Comparison of ENCODE assay signal across 8 cellular contexts in genomic region chr1:248863011-248863881, GRCh38. TPM values are rescaled to one million over a fixed set of nuclear protein-coding genes. Genes with fewer than 3 reads are reported as not detected.
DNase-seq lines count a peak whose midpoint lies in the region; ATAC-seq and TF ChIP-seq lines count a peak whose summit lies in the region.

No MANE protein-coding gene starts in this region.

- H3K27ac Mint-ChIP-seq in activated T-helper 2 cell treated with anti-CD3 and anti-CD28 coated beads, Interferon-gamma antibody, Interleukin-2, Interleukin-4, amounts not matched to agents 10 μg/mL and 5 μg/mL and 100 μg/mL, durations not matched to agents 14 hours and 24 hours and 36 hours, result peak overlapping the region; percentile 77
- no peak overlapping the region for H3K27ac Mint-ChIP-seq in neural crest cell (ENCODE audit: unreplicated experiment)

- H3K9me3 Mint-ChIP-seq in activated T-helper 2 cell treated with anti-CD3 and anti-CD28 coated beads, Interferon-gamma antibody, Interleukin-2, Interleukin-4, amounts not matched to agents 10 μg/mL and 5 μg/mL and 100 μg/mL, durations not matched to agents 14 hours and 24 hours and 36 hours, result no peaks in the 10 kb centered on the region
- H3K9me3 Mint-ChIP-seq in neural crest cell, result no peaks in the 10 kb centered on the region

- ATAC-seq in DND-41 (ENCODE audit: insufficient read depth, low read depth) (peak; percentile 81), GM21825 (IDR thresholded peaks at IDR 0.05; ENCODE audit: unreplicated experiment) (peak; percentile 67)

- peak overlapping the region; percentile 73 for H3K9ac ChIP-seq in DND-41 (ENCODE audit: low read depth, low read length)

- H3K4me2 ChIP-seq in DND-41 (ENCODE audit: insufficient read depth, low read length), result peak overlapping the region; percentile 93

- H3K4me1 ChIP-seq in DND-41 (ENCODE audit: insufficient read depth, low read length), result peaks cover 37% of the 10 kb centered on the region

- H3K36me3 Mint-ChIP-seq in activated T-helper 2 cell treated with anti-CD3 and anti-CD28 coated beads, Interferon-gamma antibody, Interleukin-2, Interleukin-4, amounts not matched to agents 10 μg/mL and 5 μg/mL and 100 μg/mL, durations not matched to agents 14 hours and 24 hours and 36 hours (ENCODE audit: low read depth), result peaks cover 3% of the 10 kb centered on the region
- H3K36me3 Mint-ChIP-seq in neural crest cell (ENCODE audit: low read depth), result no peaks in the 10 kb centered on the region

- H3K9me3 ChIP-seq in DND-41 (ENCODE audit: insufficient read depth, low read length, severe bottlenecking), result no peaks in the 10 kb centered on the region
- H3K9me3 ChIP-seq in KOPT-K1 (ENCODE audit: insufficient read depth, low read length, poor library complexity, severe bottlenecking), result no peaks in the 10 kb centered on the region

- H3K4me3 ChIP-seq in DND-41 (ENCODE audit: low read depth in 1 of 2, low read length in 2 of 2), result peak overlapping the region; percentile 52 to 90

- no peaks in the 10 kb centered on the region; the same call in 1 of the 2 replicates for H3K36me3 ChIP-seq in DND-41 (ENCODE audit: insufficient read depth, low read length)
- H3K36me3 ChIP-seq in KOPT-K1 (ENCODE audit: insufficient read depth, low read length), result no peaks in the 10 kb centered on the region

- DNase-seq in DND-41, result peak; percentile 89
- peak; percentile 85 for DNase-seq in RPMI8226
- peak; percentile 75 for DNase-seq in activated T-helper 2 cell treated with anti-CD3 and anti-CD28 coated beads, Interferon-gamma antibody, Interleukin-2, Interleukin-4, amounts not matched to agents 10 μg/mL and 5 μg/mL and 100 μg/mL, durations not matched to agents 14 hours and 24 hours and 36 hours (ENCODE audit: low spot score)
- DNase-seq in fibroblast of the conjunctiva (ENCODE audit: low read depth), result peak; percentile 57
- peak; percentile 73 for DNase-seq in neural crest cell (ENCODE audit: low read depth, low spot score)
- DNase-seq in stromal cell of bone marrow (ENCODE audit: low read depth), result peak; percentile 47

- H2AFZ ChIP-seq in DND-41 (ENCODE audit: low read depth, low read length), result peak overlapping the region; percentile 90

- no peaks in the 10 kb centered on the region for H3K27me3 ChIP-seq in DND-41 (ENCODE audit: insufficient read depth, low read length, poor library complexity)

- intact Hi-C loops in activated T-helper 2 cell treated with anti-CD3 and anti-CD28 coated beads, Interferon-gamma antibody, Interleukin-2, Interleukin-4, amounts not matched to agents 10 μg/mL and 5 μg/mL and 100 μg/mL, durations not matched to agents 14 hours and 24 hours and 36 hours (cut with micrococcal nuclease), result loop anchor here (1.0 kb wide), 1 partner anchor 10 kb away; no protein-coding TSS in a partner anchor

- TF ChIP-seq CTCF in DND-41 (IDR thresholded peaks at IDR 0.05; ENCODE audit: borderline replicate concordance, extremely low read depth, low read length, poor library complexity, severe bottlenecking), result no peak
- no peak for TF ChIP-seq CTCF in neural crest cell (conservative IDR thresholded peaks at IDR 0.05)

- H3K27ac ChIP-seq in DND-41 (ENCODE audit: low read length), result peak overlapping the region; percentile 79
- H3K27ac ChIP-seq in KOPT-K1 (ENCODE audit: low read depth, low read length, poor library complexity, severe bottlenecking), result peak overlapping the region; percentile 61

- H4K20me1 ChIP-seq in DND-41 (ENCODE audit: insufficient read depth, low read length), result no peaks in the 10 kb centered on the region

- H3K27me3 Mint-ChIP-seq in activated T-helper 2 cell treated with anti-CD3 and anti-CD28 coated beads, Interferon-gamma antibody, Interleukin-2, Interleukin-4, amounts not matched to agents 10 μg/mL and 5 μg/mL and 100 μg/mL, durations not matched to agents 14 hours and 24 hours and 36 hours (ENCODE audit: low read depth), result no peaks in the 10 kb centered on the region
- H3K27me3 Mint-ChIP-seq in neural crest cell (ENCODE audit: low read depth), result peaks cover 43% of the 10 kb centered on the region

- H3K4me3 Mint-ChIP-seq in activated T-helper 2 cell treated with anti-CD3 and anti-CD28 coated beads, Interferon-gamma antibody, Interleukin-2, Interleukin-4, amounts not matched to agents 10 μg/mL and 5 μg/mL and 100 μg/mL, durations not matched to agents 14 hours and 24 hours and 36 hours (ENCODE audit: low read depth), result peak overlapping the region; percentile 84
- peak overlapping the region; percentile 86 for H3K4me3 Mint-ChIP-seq in neural crest cell

- peaks cover 4% of the 10 kb centered on the region for H3K79me2 ChIP-seq in DND-41 (ENCODE audit: insufficient read depth, low read length)

- H3K4me1 Mint-ChIP-seq in activated T-helper 2 cell treated with anti-CD3 and anti-CD28 coated beads, Interferon-gamma antibody, Interleukin-2, Interleukin-4, amounts not matched to agents 10 μg/mL and 5 μg/mL and 100 μg/mL, durations not matched to agents 14 hours and 24 hours and 36 hours (ENCODE audit: low read depth), result peaks cover 26% of the 10 kb centered on the region
- H3K4me1 Mint-ChIP-seq in neural crest cell, result peaks cover 27% of the 10 kb centered on the region

RNA-seq across cellular contexts. Expression of gene ZNF692, which starts 4.4 kb away (rescaled TPM):
- total RNA-seq in activated T-helper 2 cell treated with anti-CD3 and anti-CD28 coated beads, Interferon-gamma antibody, Interleukin-2, Interleukin-4, amounts not matched to agents 10 μg/mL and 5 μg/mL and 100 μg/mL, durations not matched to agents 14 hours and 24 hours and 36 hours, result 86.4 and 87.0 TPM in 2 replicates
- total RNA-seq in neural crest cell, result 72.5 and 72.8 TPM in 2 replicates

RNA-seq across cellular contexts. Expression of gene ZNF672, which starts 25.2 kb away (rescaled TPM):
- 46.0 and 51.6 TPM in 2 replicates for total RNA-seq in activated T-helper 2 cell treated with anti-CD3 and anti-CD28 coated beads, Interferon-gamma antibody, Interleukin-2, Interleukin-4, amounts not matched to agents 10 μg/mL and 5 μg/mL and 100 μg/mL, durations not matched to agents 14 hours and 24 hours and 36 hours
- total RNA-seq in neural crest cell, result 44.4 and 46.8 TPM in 2 replicates

RNA-seq across cellular contexts. Expression of gene SH3BP5L, which starts 37.5 kb away (rescaled TPM):
- total RNA-seq in activated T-helper 2 cell treated with anti-CD3 and anti-CD28 coated beads, Interferon-gamma antibody, Interleukin-2, Interleukin-4, amounts not matched to agents 10 μg/mL and 5 μg/mL and 100 μg/mL, durations not matched to agents 14 hours and 24 hours and 36 hours, result 27.1 TPM in 2 replicates
- total RNA-seq in neural crest cell, result 26.9 and 28.9 TPM in 2 replicates

RNA-seq across cellular contexts. Expression of gene PGBD2, which starts 42.8 kb away (rescaled TPM):
- 6.7 and 6.9 TPM in 2 replicates for total RNA-seq in activated T-helper 2 cell treated with anti-CD3 and anti-CD28 coated beads, Interferon-gamma antibody, Interleukin-2, Interleukin-4, amounts not matched to agents 10 μg/mL and 5 μg/mL and 100 μg/mL, durations not matched to agents 14 hours and 24 hours and 36 hours
- total RNA-seq in neural crest cell, result 9.7 and 10.8 TPM in 2 replicates

Comparison
In these comparisons a context has a peak if more than half of its experiments do, and no peak if none do; other contexts are left out.
1. Peak in every context shown above with its lines: DNase-seq, ATAC-seq, H3K4me3 ChIP-seq and H3K27ac ChIP-seq.